In genomic region chr6:130962951-130963350, GRCh38 we compare ENCODE assay signal across 25 cellular contexts.
"Had no signal": no experiment of that assay in that cellular context is flagged by ENCODE, and none has a peak within 500 bp of the region (broad histone marks: within the 10 kb centered on the region; RNA-seq: fewer than 3 reads in every experiment).

No MANE protein-coding gene starts in this region.

- H3K4me3 ChIP-seq: colonic mucosa, hepatocyte, lower lobe of right lung, pancreas, sigmoid colon, spleen, thyroid gland had no signal

- H2AFZ ChIP-seq: hepatocyte had no signal

- FAIRE-seq: islet of Langerhans, pancreas, urothelium cell line had no signal

- H3K27me3 Mint-ChIP-seq: activated CD4-positive, alpha-beta memory T cell treated with anti-CD3 and anti-CD28 coated beads, Interleukin-2, amount 10 ng/mL, durations not matched to agents 7 days and 5 days; activated CD8-positive, alpha-beta memory T cell treated with anti-CD3 and anti-CD28 coated beads, Interleukin-2, amount 10 ng/mL, durations not matched to agents 7 days and 5 days; activated T-helper 17 cell treated with anti-CD3 and anti-CD28 coated beads, Interleukin-2, amount 50 U/mL, for 72 hours; brain; central memory CD8-positive, alpha-beta T cell; natural killer cell treated with Interleukin-12 subunit alpha and Interleukin-12 subunit beta and Interleukin-15 and Interleukin-18, amount 100 ng/mL, for 72 hours; stimulated activated naive B cell treated with anti-CD40 and anti-IgM and Interleukin-4, amounts not matched to agents 10 μg/mL and 1 μg/mL and 100 μg/mL, for 72 hours had no signal

- H3K4me2 ChIP-seq: hepatocyte had no signal

- ATAC-seq: activated CD8-positive, alpha-beta memory T cell treated with anti-CD3 and anti-CD28 coated beads, Interleukin-2, amount 10 ng/mL, durations not matched to agents 7 days and 5 days; activated T-helper 17 cell treated with anti-CD3 and anti-CD28 coated beads, Interleukin-2, amount 50 U/mL, for 72 hours; esophagus mucosa; lower lobe of right lung; natural killer cell treated with Interleukin-12 subunit alpha and Interleukin-12 subunit beta and Interleukin-15 and Interleukin-18, amount 100 ng/mL, for 72 hours; stimulated activated naive B cell treated with anti-CD40 and anti-IgM and Interleukin-4, amounts not matched to agents 10 μg/mL and 1 μg/mL and 100 μg/mL, for 72 hours had no signal

- DNase-seq: activated CD4-positive, alpha-beta memory T cell treated with anti-CD3 and anti-CD28 coated beads, Interleukin-2, amount 10 ng/mL, durations not matched to agents 7 days and 5 days; activated CD4-positive, alpha-beta T cell treated with anti-CD3 and anti-CD28 coated beads for 48 hours; activated CD4-positive, CD25-positive, alpha-beta regulatory T cell; activated CD8-positive, alpha-beta memory T cell treated with anti-CD3 and anti-CD28 coated beads, Interleukin-2, amount 10 ng/mL, durations not matched to agents 7 days and 5 days; activated naive CD4-positive, alpha-beta T cell; activated T-cell treated with anti-CD3 and anti-CD28 coated beads, Interleukin-2, amount 50 U/mL, for 1 hour; anterior cingulate cortex; colonic mucosa; effector CD4-positive, alpha-beta T cell; lower lobe of right lung; pancreas; sigmoid colon; spleen; stimulated activated CD4-positive, alpha-beta T cell treated with anti-CD3 and anti-CD28 coated beads, Interleukin-4, amount 100 ng/mL, for 4 hours; stimulated activated naive B cell treated with anti-CD40 and anti-IgM and Interleukin-4, amounts not matched to agents 10 μg/mL and 1 μg/mL and 100 μg/mL, for 72 hours had no signal

- H3K27me3 ChIP-seq: colonic mucosa, hepatocyte, neutrophil, pancreas, sigmoid colon, spleen, thyroid gland had no signal

- H3K4me1 ChIP-seq: colonic mucosa, pancreas had no signal

- H3K27ac ChIP-seq: colonic mucosa, hepatocyte, lower lobe of right lung, neutrophil, pancreas, sigmoid colon, spleen, thyroid gland had no signal

- H3K9me3 Mint-ChIP-seq: activated CD4-positive, alpha-beta memory T cell treated with anti-CD3 and anti-CD28 coated beads, Interleukin-2, amount 10 ng/mL, durations not matched to agents 7 days and 5 days; activated T-helper 17 cell treated with anti-CD3 and anti-CD28 coated beads, Interleukin-2, amount 50 U/mL, for 72 hours; brain; central memory CD8-positive, alpha-beta T cell; natural killer cell treated with Interleukin-12 subunit alpha and Interleukin-12 subunit beta and Interleukin-15 and Interleukin-18, amount 100 ng/mL, for 72 hours had no signal

- H3K4me3 Mint-ChIP-seq: activated CD4-positive, alpha-beta memory T cell treated with anti-CD3 and anti-CD28 coated beads, Interleukin-2, amount 10 ng/mL, durations not matched to agents 7 days and 5 days; activated CD8-positive, alpha-beta memory T cell treated with anti-CD3 and anti-CD28 coated beads, Interleukin-2, amount 10 ng/mL, durations not matched to agents 7 days and 5 days; activated T-helper 17 cell treated with anti-CD3 and anti-CD28 coated beads, Interleukin-2, amount 50 U/mL, for 72 hours; brain; central memory CD8-positive, alpha-beta T cell; natural killer cell treated with Interleukin-12 subunit alpha and Interleukin-12 subunit beta and Interleukin-15 and Interleukin-18, amount 100 ng/mL, for 72 hours; stimulated activated naive B cell treated with anti-CD40 and anti-IgM and Interleukin-4, amounts not matched to agents 10 μg/mL and 1 μg/mL and 100 μg/mL, for 72 hours had no signal

- H3K4me1 Mint-ChIP-seq: activated T-helper 17 cell treated with anti-CD3 and anti-CD28 coated beads, Interleukin-2, amount 50 U/mL, for 72 hours; central memory CD8-positive, alpha-beta T cell had no signal

- H3K9me3 ChIP-seq: colonic mucosa, lower lobe of right lung, neutrophil, pancreas, sigmoid colon, spleen, thyroid gland had no signal

- H3K27ac Mint-ChIP-seq: activated CD4-positive, alpha-beta memory T cell treated with anti-CD3 and anti-CD28 coated beads, Interleukin-2, amount 10 ng/mL, durations not matched to agents 7 days and 5 days; activated CD8-positive, alpha-beta memory T cell treated with anti-CD3 and anti-CD28 coated beads, Interleukin-2, amount 10 ng/mL, durations not matched to agents 7 days and 5 days; activated T-helper 17 cell treated with anti-CD3 and anti-CD28 coated beads, Interleukin-2, amount 50 U/mL, for 72 hours; brain; natural killer cell treated with Interleukin-12 subunit alpha and Interleukin-12 subunit beta and Interleukin-15 and Interleukin-18, amount 100 ng/mL, for 72 hours had no signal

- H3K36me3 ChIP-seq: colonic mucosa, lower lobe of right lung, neutrophil, pancreas, sigmoid colon, spleen, thyroid gland had no signal
